1 cellular context compared by ENCODE assay signal in genomic region chr1:43932786-43933385, GRCh38.
TF ChIP-seq lines count a peak whose summit lies in the region.

No MANE protein-coding gene starts in this region.

TF ChIP-seq in H1, 55 proteins besides CTCF, POLR2A, EP300 and RAD21:
- TF ChIP-seq ATF2 (IDR thresholded peaks at IDR 0.05; ENCODE audit: low read length): no peak
- TF ChIP-seq TAF1 (IDR thresholded peaks at IDR 0.05; ENCODE audit: low read depth, low read length): no peak
- TF ChIP-seq ASH2L (IDR thresholded peaks at IDR 0.05; ENCODE audit: low read length): peak; percentile 2
